Comparison of ENCODE assay signal across 20 cellular contexts in the genomic region with DNA sequence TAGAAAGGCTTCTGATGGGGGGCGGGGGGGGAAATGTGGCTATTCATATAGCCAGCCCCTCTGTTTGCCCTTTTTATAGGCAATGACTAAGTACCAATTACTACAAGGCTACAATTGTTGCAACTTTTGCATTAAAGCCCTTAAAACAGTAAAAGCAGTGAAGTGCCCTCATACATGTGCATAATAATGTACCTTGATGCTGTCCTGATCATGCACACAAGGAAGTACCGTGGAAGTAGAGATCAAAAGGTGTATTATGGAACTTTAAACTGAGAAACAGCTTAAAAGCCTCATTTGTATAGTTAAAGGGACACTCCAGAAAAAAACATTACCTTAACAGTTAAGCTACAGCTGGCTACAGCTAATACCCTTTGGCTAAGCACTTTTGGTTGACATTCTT.
DNase-seq lines count a peak whose midpoint lies in the region; ATAC-seq and TF ChIP-seq lines count a peak whose summit lies in the region.
"Had no signal": no experiment of that assay in that cellular context is flagged by ENCODE, and none has a peak within 500 bp of the region (broad histone marks: within the 10 kb centered on the region; RNA-seq: fewer than 3 reads in every experiment).

No MANE protein-coding gene starts in this region.

- H3K9me3 Mint-ChIP-seq in stimulated activated memory B cell treated with anti-CD40 and anti-IgM and Interleukin-4, amounts not matched to agents 10 μg/mL and 1 μg/mL and 100 μg/mL, for 72 hours: no peaks in the 10 kb centered on the region
- H3K9me3 Mint-ChIP-seq: CD4-positive, alpha-beta T cell; HFFc6; IgD-negative memory B cell had no signal

- POLR2A ChIA-PET in PC-3 (lab: Charles Lee; ENCODE audit: unreplicated experiment): no interaction called here

- peak; percentile 92 for ATAC-seq in PC-3
- peak; percentile 62 for ATAC-seq in left colon
- ATAC-seq in stimulated activated memory B cell treated with anti-CD40 and anti-IgM and Interleukin-4, amounts not matched to agents 10 μg/mL and 1 μg/mL and 100 μg/mL, for 72 hours: no peak
- ATAC-seq: HCT116, HepG2 had no signal

- DNase-seq in DMS79 treated with DMSO at 0.1 percent for 48 hours (lab: John Stamatoyannopoulos, UW) (peak; percentile 9), Karpas-422 (no peak), PC-3 (peak; percentile 15), left colon (no peak), Peyer's patch (no peak), HT-29 (ENCODE audit: low spot score) (no peak)
- DNase-seq in NK-92 treated with Interleukin-12 subunit alpha and Interleukin-12 subunit beta, amount 100 ng/mL, for 24 hours (lab: John Stamatoyannopoulos, UW): no peak
- DNase-seq: ACHN; BE2C; C1 segment of cervical spinal cord; CD4-positive, alpha-beta T cell; GDM1; GOT3; H7; HFFc6; KBM-7 had no signal

- H3K36me3 Mint-ChIP-seq in stimulated activated memory B cell treated with anti-CD40 and anti-IgM and Interleukin-4, amounts not matched to agents 10 μg/mL and 1 μg/mL and 100 μg/mL, for 72 hours: peaks cover 56% of the 10 kb centered on the region

- BruUV-seq in PC-3 (replicated peaks; lab: Mats Ljungman, UMichigan): no TSS peak

- H3K27me3 ChIP-seq in Karpas-422 (ENCODE audit: low read length) (no peaks in the 10 kb centered on the region), PC-3 (ENCODE audit: low read length) (no peaks in the 10 kb centered on the region), Peyer's patch (no peaks in the 10 kb centered on the region)
- H3K27me3 ChIP-seq: BE2C had no signal

- H3K9ac ChIP-seq in Karpas-422 (ENCODE audit: low read length) (no peak overlapping the region), PC-3 (ENCODE audit: low read length) (no peak overlapping the region)

- H3K36me3 ChIP-seq in Karpas-422 (ENCODE audit: insufficient read depth, low read length) (peaks cover 10% of the 10 kb centered on the region; the same call in 1 of the 2 replicates), PC-3 (ENCODE audit: low read depth, low read length) (peaks cover 3% of the 10 kb centered on the region), Peyer's patch (peaks cover 0 to 19% (median 0%) of the 10 kb centered on the region in 3 donors)

- H4K20me1 ChIP-seq in Karpas-422 (ENCODE audit: insufficient read depth, low read depth, low read length) (no peaks in the 10 kb centered on the region), PC-3 (ENCODE audit: low read length) (no peaks in the 10 kb centered on the region)

- H2AFZ ChIP-seq in Karpas-422 (ENCODE audit: low read length) (no peak overlapping the region), PC-3 (ENCODE audit: low read length) (no peak overlapping the region)

- H3K4me2 ChIP-seq in Karpas-422 (ENCODE audit: low read depth, low read length, poor library complexity, severe bottlenecking) (no peak overlapping the region), PC-3 (ENCODE audit: low read length) (no peak overlapping the region)

- no peak for TF ChIP-seq CTCF in PC-3 (conservative IDR thresholded peaks at IDR 0.05; ENCODE audit: low read depth, low read length)
- no peak for TF ChIP-seq CTCF in Peyer's patch (IDR thresholded peaks at IDR 0.05)

- no peaks in the 10 kb centered on the region for H3K27me3 Mint-ChIP-seq in stimulated activated memory B cell treated with anti-CD40 and anti-IgM and Interleukin-4, amounts not matched to agents 10 μg/mL and 1 μg/mL and 100 μg/mL, for 72 hours
- H3K27me3 Mint-ChIP-seq: CD4-positive, alpha-beta T cell; IgD-negative memory B cell had no signal

- no peaks in the 10 kb centered on the region for H3K9me2 ChIP-seq in Karpas-422 (replicated peaks; ENCODE audit: insufficient read depth, low read length)
- H3K9me2 ChIP-seq in PC-3 (replicated peaks; ENCODE audit: low read length): no peaks in the 10 kb centered on the region

- H3K79me2 ChIP-seq in Karpas-422 (ENCODE audit: low read length) (no peaks in the 10 kb centered on the region), PC-3 (ENCODE audit: low read length) (no peaks in the 10 kb centered on the region)

- H3K4me3 ChIP-seq in Karpas-422 (ENCODE audit: low read length) (no peak overlapping the region), PC-3 (ENCODE audit: low read length) (no peak overlapping the region), Peyer's patch (no peak overlapping the region)

- peaks cover 13% of the 10 kb centered on the region for H3K4me1 Mint-ChIP-seq in stimulated activated memory B cell treated with anti-CD40 and anti-IgM and Interleukin-4, amounts not matched to agents 10 μg/mL and 1 μg/mL and 100 μg/mL, for 72 hours

- H3K4me1 ChIP-seq in Karpas-422 (ENCODE audit: low read length) (peaks cover 25% of the 10 kb centered on the region), PC-3 (ENCODE audit: insufficient read depth, low read length) (no peaks in the 10 kb centered on the region), Peyer's patch (no peaks in the 10 kb centered on the region)
- H3K4me1 ChIP-seq: BE2C had no signal

- no peak overlapping the region for H3K4me3 Mint-ChIP-seq in stimulated activated memory B cell treated with anti-CD40 and anti-IgM and Interleukin-4, amounts not matched to agents 10 μg/mL and 1 μg/mL and 100 μg/mL, for 72 hours
- H3K4me3 Mint-ChIP-seq: CD4-positive, alpha-beta T cell; HFFc6; IgD-negative memory B cell had no signal

- H3K9me3 ChIP-seq in Karpas-422 (ENCODE audit: low read length): no peaks in the 10 kb centered on the region
- no peaks in the 10 kb centered on the region for H3K9me3 ChIP-seq in PC-3 (ENCODE audit: low read length)
- H3K9me3 ChIP-seq in Peyer's patch: no peaks in the 10 kb centered on the region
- H3K9me3 ChIP-seq: BE2C had no signal

- TF ChIP-seq POLR2A in Peyer's patch (IDR thresholded peaks at IDR 0.05): no peak

- H3K27ac ChIP-seq in Karpas-422 (ENCODE audit: low read length): peak overlapping the region; percentile 1; the same call in 1 of the 2 replicates
- H3K27ac ChIP-seq in PC-3 (ENCODE audit: low read length): no peak overlapping the region
- no peak overlapping the region for H3K27ac ChIP-seq in Peyer's patch

- H3F3A ChIP-seq in PC-3 (ENCODE audit: low read length, unreplicated experiment): no peaks in the 10 kb centered on the region

- intact Hi-C loops in PC-3 (cut with micrococcal nuclease) (no loop called here), left colon (cut with DNase I, micrococcal nuclease) (no loop called here)

- H3K27ac Mint-ChIP-seq in stimulated activated memory B cell treated with anti-CD40 and anti-IgM and Interleukin-4, amounts not matched to agents 10 μg/mL and 1 μg/mL and 100 μg/mL, for 72 hours: no peak overlapping the region
- H3K27ac Mint-ChIP-seq: CD4-positive, alpha-beta T cell; HFFc6; IgD-negative memory B cell had no signal

- CTCF ChIA-PET in PC-3 (lab: Charles Lee): interaction anchor here (0.6 to 0.7 kb wide), 2 partner anchors 13 to 115 kb away, joined by 4 read pairs; no protein-coding TSS in a partner anchor

Comparison
In these comparisons a context has a peak if more than half of its experiments do, and no peak if none do; other contexts are left out.
1. DNase-seq: peak in DMS79 treated with DMSO at 0.1 percent for 48 hours (single experiment) and PC-3 (single experiment); none in Karpas-422 (single experiment), left colon (0 of 2), NK-92 treated with Interleukin-12 subunit alpha and Interleukin-12 subunit beta, amount 100 ng/mL, for 24 hours (single experiment), Peyer's patch (0 of 3) and HT-29 (single experiment).